Comparison of ENCODE assay signal across 8 cellular contexts in the genomic region with DNA sequence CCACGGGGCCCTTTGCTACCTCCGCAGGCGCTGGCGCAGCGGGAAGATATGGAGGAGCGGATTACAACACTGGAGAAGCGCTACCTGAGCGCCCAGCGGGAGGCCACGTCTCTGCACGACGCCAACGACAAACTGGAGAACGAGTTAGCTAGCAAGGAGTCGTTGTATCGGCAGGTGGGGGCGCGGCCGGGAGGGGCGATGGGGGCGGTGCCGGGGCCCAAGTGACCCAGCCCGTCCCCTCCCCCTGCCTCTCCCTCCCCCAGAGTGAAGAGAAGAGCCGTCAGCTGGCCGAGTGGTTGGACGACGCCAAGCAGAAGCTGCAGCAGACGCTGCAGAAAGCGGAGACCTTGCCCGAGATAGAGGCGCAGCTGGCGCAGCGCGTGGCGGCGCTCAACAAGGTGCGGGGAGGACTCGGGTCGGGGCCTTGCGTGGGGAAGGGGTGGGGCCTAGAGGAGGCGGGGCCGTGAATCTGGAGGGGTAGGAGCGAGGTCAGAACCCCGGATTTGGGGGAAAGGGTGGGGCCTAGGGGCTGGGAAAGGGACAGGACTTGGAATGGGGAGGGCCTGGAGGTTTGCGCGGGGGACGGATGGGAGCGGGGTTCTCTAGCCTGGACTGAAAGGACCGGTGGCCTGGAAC. TPM values are rescaled to one million over a fixed set of nuclear protein-coding genes. Genes with fewer than 3 reads are reported as not detected.
A peak's percentile ranks its signal among the peaks of the same experiment; 100 is the strongest.
DNase-seq lines count a peak whose midpoint lies in the region; ATAC-seq, FAIRE-seq and TF ChIP-seq lines count a peak whose summit lies in the region.

No MANE protein-coding gene starts in this region.

- peak; percentile 30 for ATAC-seq in activated CD8-positive, alpha-beta memory T cell treated with anti-CD3 and anti-CD28 coated beads, Interleukin-2, amount 10 ng/mL, durations not matched to agents 7 days and 5 days
- ATAC-seq in thoracic aorta (ENCODE audit: insufficient number of reproducible peaks, low FRiP score, low read depth), result no peak
- no peak for ATAC-seq in HG02610 (IDR thresholded peaks at IDR 0.05; ENCODE audit: unreplicated experiment)

- DNase-seq in activated CD8-positive, alpha-beta memory T cell treated with anti-CD3 and anti-CD28 coated beads, Interleukin-2, amount 10 ng/mL, durations not matched to agents 7 days and 5 days, result no peak
- no peak for DNase-seq in activated CD8-positive, alpha-beta memory T cell treated with anti-CD3 and anti-CD28 coated beads, Interleukin-2, amount 50 U/mL, for 48 hours
- DNase-seq in activated naive CD8-positive, alpha-beta T cell treated with anti-CD3 and anti-CD28 coated beads for 36 hours, result no peak
- peak; percentile 77 for DNase-seq in kidney
- DNase-seq in thoracic aorta (ENCODE audit: low spot score), result no peak
- no peak for DNase-seq in NCI-H748 treated with DMSO at 0.1 percent for 48 hours (lab: John Stamatoyannopoulos, UW)
- no peak for DNase-seq in A172 (ENCODE audit: low spot score)

- H3K36me3 Mint-ChIP-seq in activated CD8-positive, alpha-beta memory T cell treated with anti-CD3 and anti-CD28 coated beads, Interleukin-2, amount 10 ng/mL, durations not matched to agents 7 days and 5 days, result no peaks in the 10 kb centered on the region
- peaks cover 5% of the 10 kb centered on the region for H3K36me3 Mint-ChIP-seq in activated naive CD8-positive, alpha-beta T cell treated with anti-CD3 and anti-CD28 coated beads for 36 hours

- no peaks in the 10 kb centered on the region for H3K9me3 ChIP-seq in kidney (ENCODE audit: control insufficient read depth in 1 of 2, low read length in 2 of 2)
- H3K9me3 ChIP-seq in thoracic aorta, result no peaks in the 10 kb centered on the region

- no peak overlapping the region for H3K27ac Mint-ChIP-seq in activated CD8-positive, alpha-beta memory T cell treated with anti-CD3 and anti-CD28 coated beads, Interleukin-2, amount 10 ng/mL, durations not matched to agents 7 days and 5 days
- H3K27ac Mint-ChIP-seq in activated naive CD8-positive, alpha-beta T cell treated with anti-CD3 and anti-CD28 coated beads for 36 hours, result no peak overlapping the region

- H3K4me3 ChIP-seq in kidney (ENCODE audit: low read length in 2 of 2) (peak overlapping the region in 1 of 2 donors; percentile 21), thoracic aorta (peak overlapping the region; percentile 52)

- H3K9ac ChIP-seq in kidney (ENCODE audit: low read length in 2 of 2), result no peak overlapping the region

- H3K36me3 ChIP-seq in kidney (ENCODE audit: control insufficient read depth in 1 of 2, insufficient read depth in 2 of 2, low read length in 2 of 2) (no peaks in the 10 kb centered on the region), thoracic aorta (no peaks in the 10 kb centered on the region)

- FAIRE-seq in kidney (lab: Jason Lieb, UNC), result no peak

- peaks cover 15% of the 10 kb centered on the region for H3K4me1 Mint-ChIP-seq in activated CD8-positive, alpha-beta memory T cell treated with anti-CD3 and anti-CD28 coated beads, Interleukin-2, amount 10 ng/mL, durations not matched to agents 7 days and 5 days
- peaks cover 11% of the 10 kb centered on the region for H3K4me1 Mint-ChIP-seq in activated naive CD8-positive, alpha-beta T cell treated with anti-CD3 and anti-CD28 coated beads for 36 hours

- peaks cover 6% of the 10 kb centered on the region for H3K27me3 Mint-ChIP-seq in activated CD8-positive, alpha-beta memory T cell treated with anti-CD3 and anti-CD28 coated beads, Interleukin-2, amount 10 ng/mL, durations not matched to agents 7 days and 5 days
- H3K27me3 Mint-ChIP-seq in activated naive CD8-positive, alpha-beta T cell treated with anti-CD3 and anti-CD28 coated beads for 36 hours, result peaks cover 19% of the 10 kb centered on the region

- no peaks in the 10 kb centered on the region for H3K27me3 ChIP-seq in thoracic aorta (replicated peaks; ENCODE audit: insufficient read depth)

- H3K9me3 Mint-ChIP-seq in activated CD8-positive, alpha-beta memory T cell treated with anti-CD3 and anti-CD28 coated beads, Interleukin-2, amount 10 ng/mL, durations not matched to agents 7 days and 5 days (ENCODE audit: low read depth), result no peaks in the 10 kb centered on the region
- H3K9me3 Mint-ChIP-seq in activated naive CD8-positive, alpha-beta T cell treated with anti-CD3 and anti-CD28 coated beads for 36 hours, result no peaks in the 10 kb centered on the region

- peak overlapping the region in 1 of 2 donors; percentile 47 for H3K27ac ChIP-seq in kidney (ENCODE audit: low read depth in 2 of 2, low read length in 2 of 2)
- H3K27ac ChIP-seq in thoracic aorta, result no peak overlapping the region

- CTCF ChIA-PET in activated CD8-positive, alpha-beta memory T cell treated with anti-CD3 and anti-CD28 coated beads, Interleukin-2, amount 10 ng/mL, durations not matched to agents 7 days and 5 days (lab: Charles Lee), result interaction anchor here (0.8 to 2.3 kb wide), 6 partner anchors 13 to 133 kb away, joined by 3 to 14 read pairs (median 4); a partner anchor contains a TSS

- peaks cover 0 to 11% of the 10 kb centered on the region in 2 donors for H3K4me1 ChIP-seq in kidney (ENCODE audit: control insufficient read depth in 1 of 2, insufficient read depth in 1 of 2, low read depth in 1 of 2, low read length in 2 of 2)
- peaks cover 6 to 21% of the 10 kb centered on the region in 2 donors for H3K4me1 ChIP-seq in thoracic aorta (ENCODE audit: control insufficient read depth in 1 of 2, low read depth in 2 of 2)

- TF ChIP-seq CTCF in kidney (IDR thresholded peaks at IDR 0.05; ENCODE audit: borderline replicate concordance, extremely low read depth, insufficient read depth), result no peak
- TF ChIP-seq CTCF in thoracic aorta (IDR thresholded peaks at IDR 0.05), result no peak

- peak overlapping the region; percentile 53 for H3K4me3 Mint-ChIP-seq in activated CD8-positive, alpha-beta memory T cell treated with anti-CD3 and anti-CD28 coated beads, Interleukin-2, amount 10 ng/mL, durations not matched to agents 7 days and 5 days
- peak overlapping the region; percentile 67 for H3K4me3 Mint-ChIP-seq in activated naive CD8-positive, alpha-beta T cell treated with anti-CD3 and anti-CD28 coated beads for 36 hours

- intact Hi-C loops in kidney (cut with DNase I), result no loop called here

RNA-seq across cellular contexts. Expression of a gene that starts 13.7 kb away (rescaled TPM):
- total RNA-seq in activated CD8-positive, alpha-beta memory T cell treated with anti-CD3 and anti-CD28 coated beads, Interleukin-2, amount 10 ng/mL, durations not matched to agents 7 days and 5 days, result 1 to 10 TPM; 1.7 to 3.6 TPM
- 1 to 10 TPM; 3.2 to 4.3 TPM for total RNA-seq in activated naive CD8-positive, alpha-beta T cell treated with anti-CD3 and anti-CD28 coated beads for 36 hours
- total RNA-seq in kidney (7.1 TPM), thoracic aorta (1 to 10 TPM; 2.7 to 5.0 TPM)
- 20.0 TPM for polyA plus RNA-seq in kidney (ENCODE audit: insufficient read depth, low read depth, low replicate concordance)
- total RNA-seq in A172 (2014; rRNA removed; shearing (Covaris generic)), result 3.4 and 4.7 TPM in 2 replicates

RNA-seq across cellular contexts. Expression of a gene that starts 14.1 kb away (rescaled TPM):
- 1 to 10 TPM; 1.6 to 1.8 TPM for total RNA-seq in activated CD8-positive, alpha-beta memory T cell treated with anti-CD3 and anti-CD28 coated beads, Interleukin-2, amount 10 ng/mL, durations not matched to agents 7 days and 5 days
- total RNA-seq in activated naive CD8-positive, alpha-beta T cell treated with anti-CD3 and anti-CD28 coated beads for 36 hours, result 1 to 10 TPM; 1.0 to 1.3 TPM
- total RNA-seq in kidney (0.82 TPM), thoracic aorta (not detected)
- 3.9 TPM for polyA plus RNA-seq in kidney (ENCODE audit: insufficient read depth, low read depth, low replicate concordance)
- not detected in 2 replicates for total RNA-seq in A172 (2014; rRNA removed; shearing (Covaris generic))

RNA-seq across cellular contexts. Expression of a gene that starts 18.9 kb away (rescaled TPM):
- 1 to 10 TPM; 3.3 to 5.7 TPM for total RNA-seq in activated CD8-positive, alpha-beta memory T cell treated with anti-CD3 and anti-CD28 coated beads, Interleukin-2, amount 10 ng/mL, durations not matched to agents 7 days and 5 days
- 1 to 10 TPM; 2.2 to 2.5 TPM for total RNA-seq in activated naive CD8-positive, alpha-beta T cell treated with anti-CD3 and anti-CD28 coated beads for 36 hours
- total RNA-seq in kidney (4.7 TPM), thoracic aorta (10 to 100 TPM in 1 of 2 donors, not detected in 1; 19.8 TPM)
- 9.7 TPM for polyA plus RNA-seq in kidney (ENCODE audit: insufficient read depth, low read depth, low replicate concordance)
- 0.16 and 8.5 TPM in 2 replicates for total RNA-seq in A172 (2014; rRNA removed; shearing (Covaris generic))

RNA-seq across cellular contexts. Expression of a gene that starts 22.1 kb away (rescaled TPM):
- total RNA-seq in activated CD8-positive, alpha-beta memory T cell treated with anti-CD3 and anti-CD28 coated beads, Interleukin-2, amount 10 ng/mL, durations not matched to agents 7 days and 5 days, result not detected
- not detected for total RNA-seq in activated naive CD8-positive, alpha-beta T cell treated with anti-CD3 and anti-CD28 coated beads for 36 hours
- total RNA-seq in kidney (7.0 TPM), thoracic aorta (1 to 10 TPM; 2.2 to 6.5 TPM)
- polyA plus RNA-seq in kidney (ENCODE audit: insufficient read depth, low read depth, low replicate concordance), result 4.2 TPM
- total RNA-seq in A172 (2014; rRNA removed; shearing (Covaris generic)), result 0.07 TPM in 1 of 2 replicates, not detected in the other

RNA-seq across cellular contexts. Expression of a gene that starts 24.5 kb away (rescaled TPM):
- total RNA-seq in activated CD8-positive, alpha-beta memory T cell treated with anti-CD3 and anti-CD28 coated beads, Interleukin-2, amount 10 ng/mL, durations not matched to agents 7 days and 5 days, result under 1 TPM in 1 of 2 experiments, not detected in 1; 0.14 TPM
- total RNA-seq in activated naive CD8-positive, alpha-beta T cell treated with anti-CD3 and anti-CD28 coated beads for 36 hours, result not detected
- total RNA-seq in kidney (89.1 TPM), thoracic aorta (10 to 100 TPM; 48.3 to 65.9 TPM)
- 47.6 TPM for polyA plus RNA-seq in kidney (ENCODE audit: insufficient read depth, low read depth, low replicate concordance)
- total RNA-seq in A172 (2014; rRNA removed; shearing (Covaris generic)), result 3.6 and 7.6 TPM in 2 replicates
